ENCODE assay signal across 15 cellular contexts in the genomic region with DNA sequence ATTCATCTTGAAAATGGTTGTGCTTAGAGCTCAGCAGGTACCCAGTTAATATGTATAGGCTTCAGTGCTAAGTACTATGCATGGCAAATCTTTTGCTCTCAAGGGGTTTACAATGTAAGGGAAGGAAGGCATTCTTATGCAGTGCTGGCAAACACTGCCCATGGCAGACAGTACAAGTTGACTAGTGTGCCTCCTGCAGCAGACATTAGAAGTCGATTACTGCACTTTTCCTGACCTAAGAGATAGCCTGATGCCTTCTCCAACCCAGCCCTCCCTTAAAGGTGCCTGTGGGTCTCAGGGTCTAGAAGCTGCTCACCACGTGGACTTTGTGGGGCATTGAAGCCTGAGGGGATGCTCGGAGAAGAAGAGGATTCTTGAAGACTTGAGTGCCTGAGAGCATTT. TPM values are rescaled to one million over a fixed set of nuclear protein-coding genes. Genes with fewer than 3 reads are reported as not detected.
DNase-seq lines count a peak whose midpoint lies in the region; ATAC-seq, FAIRE-seq and TF ChIP-seq lines count a peak whose summit lies in the region.
"Had no signal": no experiment of that assay in that cellular context is flagged by ENCODE, and none has a peak within 500 bp of the region (broad histone marks: within the 10 kb centered on the region; RNA-seq: fewer than 3 reads in every experiment).

No MANE protein-coding gene starts in this region.

- H3K4me1 ChIP-seq in HepG2 (ENCODE audit: insufficient read depth, low read length) (peaks cover 22% of the 10 kb centered on the region), right lobe of liver (no peaks in the 10 kb centered on the region), K562 (replicated peaks in 1 of 2; ENCODE audit: control insufficient read depth in 2 of 2, insufficient read depth in 2 of 2, low read length in 2 of 2) (no peaks in the 10 kb centered on the region)

- 26% methylated on average over 3 of the region's 3 CpGs for WGBS in HepG2 (ENCODE audit: low lambda C conversion rate)
- 82% methylated on average over 2 of the region's 3 CpGs for WGBS in right lobe of liver (ENCODE audit: insufficient coverage, low coverage, low lambda C conversion rate, missing lambda C conversion rate)
- WGBS in K562 (ENCODE audit: insufficient coverage, low coverage, missing lambda C conversion rate) = 0% methylated on average over 3 of the region's 3 CpGs

- no peak overlapping the region for H3K4me2 ChIP-seq in HepG2 (ENCODE audit: low read depth, low read length)
- H3K4me2 ChIP-seq in K562 (ENCODE audit: insufficient read depth, low read length) = no peak overlapping the region

- TF ChIP-seq CTCF in HepG2 (CRISPR knock-in tag; IDR thresholded peaks at IDR 0.05) (no peak), right lobe of liver (IDR thresholded peaks at IDR 0.05) (no peak), K562 (IDR thresholded peaks at IDR 0.05 in 2 of 3, conservative IDR thresholded peaks at IDR 0.05 in 1 of 3; ENCODE audit: insufficient read depth in 2 of 3, low read depth in 1 of 3, low read length in 3 of 3) (no peak)

- H3K9me1 ChIP-seq in K562 (ENCODE audit: control insufficient read depth, insufficient read depth, low read length) = no peaks in the 10 kb centered on the region

- TF ChIP-seq POLR2A in HepG2 (IDR thresholded peaks at IDR 0.05; ENCODE audit: insufficient read depth in 1 of 2, low read depth in 2 of 2, low read length in 2 of 2) = no peak
- TF ChIP-seq POLR2A in right lobe of liver (IDR thresholded peaks at IDR 0.05) = no peak
- TF ChIP-seq POLR2A in K562 (conservative IDR thresholded peaks at IDR 0.05) = no peak

- CTCF ChIA-PET in HepG2 (lab: Yijun Ruan, JAX; ENCODE audit: low intra/inter-chr PET ratio, low total read pairs) = no interaction called here
- CTCF ChIA-PET in K562 (lab: Yijun Ruan, JAX; ENCODE audit: low intra/inter-chr PET ratio) = no interaction called here

- DNase-seq in HepG2 (ENCODE audit: low spot score) = no peak
- DNase-seq in right lobe of liver = no peak
- DNase-seq in K562 (ENCODE audit: extremely low read depth in 1 of 4, low spot score in 3 of 4) = no peak
- peak; percentile 79 for DNase-seq in iPS-NIHi11 (ENCODE audit: low spot score)
- DNase-seq in stimulated activated CD4-positive, alpha-beta T cell treated with anti-CD3 and anti-CD28 coated beads, Interleukin-2, amount 100 ng/mL, for 24 hours = no peak
- no peak for DNase-seq in SKM-1 (lab: John Stamatoyannopoulos, UW; ENCODE audit: unreplicated experiment)
- no peak for DNase-seq in OCI-M2 (lab: John Stamatoyannopoulos, UW; ENCODE audit: unreplicated experiment)
- no peak for DNase-seq in SK-N-DZ (ENCODE audit: low spot score)
- DNase-seq: KBM-7, NCI-H1436 treated with DMSO at 0.1 percent for 48 hours, NCI-H2081, NCI-H2227 treated with DMSO at 0.1 percent for 48 hours, NCI-H526 had no signal

- TF ChIP-seq EP300 in HepG2 (IDR thresholded peaks at IDR 0.05; ENCODE audit: low read depth in 2 of 2, low read length in 2 of 2) (no peak), HepG2 (CRISPR knock-in tag; IDR thresholded peaks at IDR 0.05; ENCODE audit: borderline replicate concordance) (no peak), K562 (IDR thresholded peaks at IDR 0.05; ENCODE audit: low read length) (no peak)

- no peak overlapping the region for H3K4me3 ChIP-seq in HepG2 (replicated peaks in 1 of 3; ENCODE audit: insufficient read depth in 1 of 3, low read depth in 2 of 3, low read length in 3 of 3)
- no peak overlapping the region for H3K4me3 ChIP-seq in right lobe of liver
- no peak overlapping the region for H3K4me3 ChIP-seq in K562

- intact Hi-C loops in HepG2 (cut with micrococcal nuclease; ENCODE audit: unreplicated experiment) = no loop called here
- intact Hi-C loops in right lobe of liver (cut with DNase I) = no loop called here
- intact Hi-C loops in K562 (cut with micrococcal nuclease) = no loop called here

- H3K9me3 ChIP-seq in HepG2 (ENCODE audit: low read length) (no peaks in the 10 kb centered on the region), right lobe of liver (no peaks in the 10 kb centered on the region), K562 (replicated peaks; ENCODE audit: control insufficient read depth, insufficient read depth, low read depth, low read length) (no peaks in the 10 kb centered on the region)

- H3K79me2 ChIP-seq in HepG2 (ENCODE audit: insufficient read depth, low read length) (no peaks in the 10 kb centered on the region), K562 (ENCODE audit: control insufficient read depth, insufficient read depth, low read length) (no peaks in the 10 kb centered on the region)

- H3K27me3 ChIP-seq in HepG2 (ENCODE audit: control insufficient read depth in 1 of 2, insufficient read depth in 2 of 2, low read length in 2 of 2) = peaks cover 2 to 86% of the 10 kb centered on the region in 2 experiments; a peak in 4 of 5 replicates
- H3K27me3 ChIP-seq in right lobe of liver = no peaks in the 10 kb centered on the region
- H3K27me3 ChIP-seq in K562 (ENCODE audit: control insufficient read depth in 2 of 2, insufficient read depth in 2 of 2, low read length in 2 of 2) = peaks cover 10 to 63% of the 10 kb centered on the region in 2 experiments; a peak in 4 of 5 replicates

- no peak for TF ChIP-seq RAD21 in HepG2 (CRISPR knock-in tag; IDR thresholded peaks at IDR 0.05)
- TF ChIP-seq RAD21 in K562 (CRISPR knock-in tag; conservative IDR thresholded peaks at IDR 0.05 in 1 of 2, IDR thresholded peaks at IDR 0.05 in 1 of 2) = no peak

- POLR2A ChIA-PET in HepG2 (lab: Yijun Ruan, JAX) (no interaction called here), K562 (lab: Yijun Ruan, JAX) (interaction anchor here (0.6 to 1.1 kb wide), 2 partner anchors 110 to 140 kb away, joined by 3 read pairs; no protein-coding TSS in a partner anchor)

- ATAC-seq in HepG2 (no peak), right lobe of liver (no peak), K562 (no peak)

- no peak for FAIRE-seq in HepG2 (lab: Jason Lieb, UNC)
- FAIRE-seq in K562 (lab: Jason Lieb, UNC) = no peak
- FAIRE-seq: H54 had no signal

- in situ Hi-C loops in HepG2 (cut with HindIII; ENCODE audit: extremely low pct_ligation_motif_present, low pct_unique_long_range_greater_than_20kb) = no loop called here
- in situ Hi-C loops in K562 (cut with MboI) = no loop called here

- BruUV-seq in HepG2 (replicated peaks; lab: Mats Ljungman, UMichigan) (no TSS peak), K562 (replicated peaks; lab: Mats Ljungman, UMichigan) (no TSS peak)

- H4K20me1 ChIP-seq in HepG2 (ENCODE audit: insufficient read depth, low read length) (no peaks in the 10 kb centered on the region; the same call in 1 of the 2 replicates), K562 (replicated peaks; ENCODE audit: control insufficient read depth, insufficient read depth, low read length) (peaks cover 9% of the 10 kb centered on the region; the same call in 1 of the 2 replicates)

- no peak overlapping the region for H2AFZ ChIP-seq in HepG2 (ENCODE audit: low read length)
- no peak overlapping the region for H2AFZ ChIP-seq in K562 (ENCODE audit: low read depth, low read length)

- H3K9ac ChIP-seq in HepG2 (ENCODE audit: insufficient read depth, low read depth, low read length) (no peak overlapping the region), K562 (ENCODE audit: insufficient read depth in 1 of 2, low read depth in 2 of 2, low read length in 2 of 2) (no peak overlapping the region)

- no peak overlapping the region for H3K27ac ChIP-seq in HepG2 (ENCODE audit: extremely low read length, insufficient read depth, low read length)
- H3K27ac ChIP-seq in right lobe of liver = no peak overlapping the region
- H3K27ac ChIP-seq in K562 (ENCODE audit: extremely low read depth, low read depth, low read length) = no peak overlapping the region
- H3K27ac ChIP-seq: C4-2B had no signal

- no peaks in the 10 kb centered on the region for H3K36me3 ChIP-seq in HepG2 (replicated peaks in 1 of 2; ENCODE audit: control insufficient read depth in 1 of 2, insufficient read depth in 2 of 2, low read length in 2 of 2)
- no peaks in the 10 kb centered on the region for H3K36me3 ChIP-seq in right lobe of liver
- H3K36me3 ChIP-seq in K562 (ENCODE audit: control insufficient read depth, insufficient read depth, low read length) = no peaks in the 10 kb centered on the region

RNA-seq across cellular contexts. Expression of gene GLI2, which starts 50.9 kb away (rescaled TPM):
- not detected in 2 replicates for total RNA-seq in HepG2 (2016; rRNA removed; fragmentation: Illumina TruSeq; extraction: Trizol)
- not detected in 2 replicates for total RNA-seq in HepG2 (2016; cell fraction: cytosol; rRNA removed; fragmentation: Illumina TruSeq; extraction: Trizol; ENCODE audit: low read depth)
- total RNA-seq in HepG2 (2016; cell fraction: insoluble cytoplasmic fraction; rRNA removed; fragmentation: Illumina TruSeq; extraction: Trizol) = not detected in 2 replicates
- total RNA-seq in HepG2 (2016; cell fraction: membrane; rRNA removed; fragmentation: Illumina TruSeq; extraction: Trizol) = not detected in 2 replicates
- total RNA-seq in HepG2 (2016; cell fraction: nucleus; rRNA removed; fragmentation: Illumina TruSeq; extraction: Trizol) = not detected in 2 replicates
- polyA plus RNA-seq in HepG2 (2011; rRNA removed) = not detected in 2 replicates
- not detected in 2 replicates for polyA plus RNA-seq in HepG2 (2011; cell fraction: cytosol; rRNA removed)
- not detected in 2 replicates for polyA plus RNA-seq in HepG2 (2011; cell fraction: nucleus; rRNA removed)
- polyA plus RNA-seq in HepG2 (2012) = not detected in 2 replicates
- not detected in 2 replicates for polyA plus RNA-seq in HepG2 (2016; cell fraction: cytosol; fragmentation: Illumina TruSeq; extraction: Trizol; ENCODE audit: low read depth)
- polyA plus RNA-seq in HepG2 (2016; cell fraction: insoluble cytoplasmic fraction; fragmentation: Illumina TruSeq; extraction: Trizol; ENCODE audit: low read depth) = not detected in 2 replicates
- polyA plus RNA-seq in HepG2 (2016; cell fraction: membrane; fragmentation: Illumina TruSeq; extraction: Trizol; ENCODE audit: low read depth) = not detected in 2 replicates
- polyA plus RNA-seq in HepG2 (2016; cell fraction: nucleus; fragmentation: Illumina TruSeq; extraction: Trizol; ENCODE audit: insufficient read depth, low read depth) = not detected in 2 replicates
- 0.98 TPM in 1 of 2 replicates, not detected in the other for polyA minus RNA-seq in HepG2 (2011; rRNA and poly(A)+ RNA removed; ENCODE audit: low replicate concordance)
- not detected in 2 replicates for polyA minus RNA-seq in HepG2 (2011; cell fraction: cytosol; rRNA and poly(A)+ RNA removed)
- not detected in 2 replicates for polyA minus RNA-seq in HepG2 (2011; cell fraction: nucleus; rRNA and poly(A)+ RNA removed)
- total RNA-seq in right lobe of liver = under 1 TPM; 0.09 to 0.73 (median 0.48) TPM
- total RNA-seq in K562 (2011; cell fraction: chromatin; rRNA removed; ENCODE audit: low replicate concordance) = not detected in 2 replicates
- not detected in 2 replicates for total RNA-seq in K562 (2011; cell fraction: nucleolus; rRNA removed)
- not detected in 2 replicates for total RNA-seq in K562 (2011; cell fraction: nucleoplasm; rRNA removed)
- not detected in 2 replicates for total RNA-seq in K562 (2014; rRNA removed)
- not detected in 2 replicates for total RNA-seq in K562 (2014; rRNA removed; fragmentation: Illumina TruSeq; extraction: Trizol)
- total RNA-seq in K562 (2015; rRNA removed; fragmentation: Illumina TruSeq; extraction: Trizol) = not detected in 2 replicates
- 0.24 TPM in 1 of 2 replicates, not detected in the other for total RNA-seq in K562 (2021)
- polyA plus RNA-seq in K562 (2011; rRNA removed) = not detected in 2 replicates
- not detected in 2 replicates for polyA plus RNA-seq in K562 (2011; cell fraction: cytosol; rRNA removed)
- not detected in 2 replicates for polyA plus RNA-seq in K562 (2011; cell fraction: nucleus; rRNA removed)
- 0.06 TPM in 1 of 2 replicates, not detected in the other for polyA plus RNA-seq in K562 (2012)
- polyA plus RNA-seq in K562 (2014; fragmentation: Illumina TruSeq; extraction: Trizol) = not detected in 2 replicates
- not detected for polyA plus RNA-seq in K562 (2014; fragmentation: Nextera tagmentation; extraction: Ambion mirVana)
- polyA plus RNA-seq in K562 (2014; rRNA removed) = not detected in 2 replicates
- polyA minus RNA-seq in K562 (2011; rRNA and poly(A)+ RNA removed) = not detected in 2 replicates
- not detected in 2 replicates for polyA minus RNA-seq in K562 (2011; cell fraction: cytosol; rRNA and poly(A)+ RNA removed)
- not detected in 2 replicates for polyA minus RNA-seq in K562 (2011; cell fraction: nucleus; rRNA and poly(A)+ RNA removed)
- polyA plus RNA-seq in SK-N-DZ (2014; cell fraction: cytosol; rRNA removed) = 5.9 and 6.5 TPM in 2 replicates
- polyA plus RNA-seq in SK-N-DZ (2014; cell fraction: nucleus; rRNA removed) = 7.2 and 10.6 TPM in 2 replicates

Comparison
In these comparisons a context has a peak if more than half of its experiments do, and no peak if none do; other contexts are left out.
1. Of the 241 proteins assayed by ChIP-seq in both HepG2 and K562: peak only in HepG2: SRF; only in K562: none; in both: none; in neither: 240.